In genomic region chr2:136135924-136136906, GRCh38 we compare ENCODE assay signal across 9 cellular contexts. TPM values are rescaled to one million over a fixed set of nuclear protein-coding genes. Genes with fewer than 3 reads are reported as not detected.
DNase-seq lines count a peak whose midpoint lies in the region; ATAC-seq and TF ChIP-seq lines count a peak whose summit lies in the region.
"Had no signal": no experiment of that assay in that cellular context is flagged by ENCODE, and none has a peak within 500 bp of the region (broad histone marks: within the 10 kb centered on the region; RNA-seq: fewer than 3 reads in every experiment).

No MANE protein-coding gene starts in this region.

- no peak overlapping the region for H3K23ac ChIP-seq in trophoblast cell (ENCODE audit: low read length)

- peaks cover 0 to 2% of the 10 kb centered on the region in 2 donors for H3K36me3 Mint-ChIP-seq in CD14-positive monocyte
- H3K36me3 Mint-ChIP-seq in brain: no peaks in the 10 kb centered on the region

- no peak overlapping the region for H3K14ac ChIP-seq in trophoblast cell (ENCODE audit: low read length)

- peak; percentile 55 for DNase-seq in CD14-positive monocyte (ENCODE audit: low spot score)
- peak; percentile 79 for DNase-seq in T follicular helper cell (ENCODE audit: low read depth)
- DNase-seq in stimulated activated CD8-positive, alpha-beta memory T cell treated with anti-CD3 and anti-CD28 coated beads, Interleukin-12 subunit alpha, Interleukin-12 subunit beta, amount 100 ng/mL, for 1 hour (ENCODE audit: low read depth): peak; percentile 71
- DNase-seq in foreskin fibroblast: no peak
- DNase-seq in trophoblast cell: no peak
- DNase-seq: psoas muscle had no signal

- H2AFZ ChIP-seq in trophoblast cell (ENCODE audit: insufficient read depth, low read length, poor library complexity): no peak overlapping the region

- no peak for TF ChIP-seq CTCF in CD14-positive monocyte (IDR thresholded peaks at IDR 0.05)
- TF ChIP-seq CTCF in brain (conservative IDR thresholded peaks at IDR 0.05): no peak
- no peak for TF ChIP-seq CTCF in foreskin fibroblast (IDR thresholded peaks at IDR 0.05; ENCODE audit: low read depth, low read length)

- H3K27ac ChIP-seq in trophoblast cell (ENCODE audit: low read depth, low read length): no peak overlapping the region
- H3K27ac ChIP-seq: psoas muscle had no signal

- no peak overlapping the region for H3K4ac ChIP-seq in trophoblast cell (ENCODE audit: low read depth, low read length)

- H3K4me3 Mint-ChIP-seq in CD14-positive monocyte: peak overlapping the region; percentile 57 to 68
- H3K4me3 Mint-ChIP-seq in brain: no peak overlapping the region

- H3K27ac Mint-ChIP-seq in CD14-positive monocyte (peak overlapping the region; percentile 86 to 94 (median 89)), brain (peak overlapping the region; percentile 9 to 81 (median 66))

- H4K91ac ChIP-seq in trophoblast cell (ENCODE audit: low read depth, low read length): no peak overlapping the region

- peaks cover 3% of the 10 kb centered on the region for H3K27me3 ChIP-seq in trophoblast cell (ENCODE audit: insufficient read depth, low read length)

- H2BK5ac ChIP-seq in trophoblast cell (ENCODE audit: low read depth, low read length, poor library complexity): no peak overlapping the region

- no peak overlapping the region for H3K4me3 ChIP-seq in foreskin fibroblast (ENCODE audit: low read depth in 1 of 2, low read length in 2 of 2)
- H3K4me3 ChIP-seq in trophoblast cell (ENCODE audit: low read depth, low read length): no peak overlapping the region
- H3K4me3 ChIP-seq: psoas muscle had no signal

- no peak overlapping the region for H4K8ac ChIP-seq in trophoblast cell (ENCODE audit: low read depth, low read length)

- no peak overlapping the region for H2AK5ac ChIP-seq in trophoblast cell (ENCODE audit: low read length)

- H3K9me3 Mint-ChIP-seq in CD14-positive monocyte (peaks cover 0 to 3% (median 0%) of the 10 kb centered on the region in 7 donors), brain (no peaks in the 10 kb centered on the region)

- no peak overlapping the region for H2BK12ac ChIP-seq in trophoblast cell (ENCODE audit: low read length)

- no peak overlapping the region for H4K12ac ChIP-seq in trophoblast cell (ENCODE audit: low read depth, low read length)

- H3K4me1 Mint-ChIP-seq in CD14-positive monocyte (peaks cover 96% of the 10 kb centered on the region), brain (peaks cover 46% of the 10 kb centered on the region)

- H3K9ac ChIP-seq in trophoblast cell (ENCODE audit: low read length): no peak overlapping the region

- no peaks in the 10 kb centered on the region for H3K79me1 ChIP-seq in trophoblast cell (ENCODE audit: low read length)

- ATAC-seq in GM19397 (IDR thresholded peaks at IDR 0.05; ENCODE audit: unreplicated experiment) (peak; percentile 39), HG03460 (IDR thresholded peaks at IDR 0.05; ENCODE audit: unreplicated experiment) (peak; percentile 41)

- no peaks in the 10 kb centered on the region for H3K79me2 ChIP-seq in trophoblast cell (ENCODE audit: control insufficient read depth, insufficient read depth, low read length, poor library complexity)

- intact Hi-C loops in CD14-positive monocyte (cut with micrococcal nuclease): loop anchor here in 1 of 2 donors (2.0 kb wide), 1 partner anchor 19 kb away; no protein-coding TSS in a partner anchor

- H3K36me3 ChIP-seq in trophoblast cell (ENCODE audit: control insufficient read depth in 1 of 2, insufficient read depth in 2 of 2, low read length in 2 of 2): no peaks in the 10 kb centered on the region

- H3K4me2 ChIP-seq in trophoblast cell (ENCODE audit: low read length): no peak overlapping the region

- no CpG with 5 or more reads among the region's 8 CpGs for WGBS in trophoblast cell (ENCODE audit: extremely low coverage, insufficient coverage, insufficient read length)

- H3K27me3 Mint-ChIP-seq in CD14-positive monocyte (ENCODE audit: low read depth in 3 of 3): peaks cover 0 to 2% (median 0%) of the 10 kb centered on the region in 3 donors
- H3K27me3 Mint-ChIP-seq in brain: no peaks in the 10 kb centered on the region

- no peaks in the 10 kb centered on the region for H3K4me1 ChIP-seq in trophoblast cell (ENCODE audit: control insufficient read depth in 1 of 2, insufficient read depth in 2 of 2, low read length in 2 of 2)
- H3K4me1 ChIP-seq: psoas muscle had no signal

- no peak overlapping the region for H3K18ac ChIP-seq in trophoblast cell (ENCODE audit: low read length)

- H3K9me3 ChIP-seq in trophoblast cell (ENCODE audit: insufficient read depth, low read depth, low read length): no peaks in the 10 kb centered on the region
- H3K9me3 ChIP-seq: psoas muscle had no signal

- H2BK120ac ChIP-seq in trophoblast cell (ENCODE audit: insufficient read depth, low read length, poor library complexity): no peak overlapping the region

RNA-seq across cellular contexts. Expression of gene CXCR4, which starts 18.3 kb away (rescaled TPM):
- polyA plus RNA-seq in CD14-positive monocyte (100 to 1,000 TPM; 140 to 391 TPM), brain (ENCODE audit: insufficient read depth, low read depth, low replicate concordance) (89.1 TPM)
- 0.86 and 1.2 TPM in 2 replicates for polyA plus RNA-seq in trophoblast cell (2013)

Comparison
In these comparisons a context has a peak if more than half of its experiments do, and no peak if none do; other contexts are left out.
1. DNase-seq: peak in CD14-positive monocyte (single experiment), T follicular helper cell (single experiment) and stimulated activated CD8-positive, alpha-beta memory T cell treated with anti-CD3 and anti-CD28 coated beads, Interleukin-12 subunit alpha, Interleukin-12 subunit beta, amount 100 ng/mL, for 1 hour (single experiment); none in foreskin fibroblast (0 of 2) and trophoblast cell (0 of 2).
2. H3K4me3 Mint-ChIP-seq: peak in CD14-positive monocyte (2 of 2); none in brain (0 of 5).